10 cellular contexts compared by ENCODE assay signal in genomic region chr2:101827246-101827645, GRCh38.
A peak's percentile ranks its signal among the peaks of the same experiment; 100 is the strongest.
DNase-seq lines count a peak whose midpoint lies in the region; ATAC-seq and TF ChIP-seq lines count a peak whose summit lies in the region.
"Had no signal": no experiment of that assay in that cellular context is flagged by ENCODE, and none has a peak within 500 bp of the region (broad histone marks: within the 10 kb centered on the region; RNA-seq: fewer than 3 reads in every experiment).

No MANE protein-coding gene starts in this region.

- TF ChIP-seq CTCF in Caco-2 (IDR thresholded peaks at IDR 0.05; ENCODE audit: insufficient read depth in 1 of 2, low read depth in 1 of 2, low read length in 1 of 2, severe bottlenecking in 1 of 2, unreplicated experiment in 1 of 2) = no peak

- H3K36me3 Mint-ChIP-seq in Caco-2 (ENCODE audit: insufficient read depth, unreplicated experiment) = peaks cover 77% of the 10 kb centered on the region
- H3K36me3 Mint-ChIP-seq in naive B cell = peaks cover 15 to 17% of the 10 kb centered on the region in 2 donors

- no TSS peak for BruUV-seq in Caco-2 (replicated peaks; lab: Mats Ljungman, UMichigan)

- H3K4me3 Mint-ChIP-seq in Caco-2 (ENCODE audit: unreplicated experiment) (peak overlapping the region; percentile 17), naive B cell (peak overlapping the region in 4 of 8 donors; percentile 25 to 37 (median 27))
- H3K4me3 Mint-ChIP-seq: dendritic cell treated with granulocyte-macrophage colony-stimulating factor and Interleukin-4, amounts not matched to agents 40 ng/mL and 50 ng/mL, for 4 days had no signal

- ATAC-seq in naive B cell (ENCODE audit: low read depth in 2 of 2) (no peak), HG03378 (IDR thresholded peaks at IDR 0.05; ENCODE audit: unreplicated experiment) (no peak)

- POLR2A ChIA-PET in Caco-2 (lab: Charles Lee) = interaction anchor here (1.1 kb wide), 1 partner anchor 519 kb away, joined by 3 read pairs; the partner anchor contains the start of gene RNF149

- no peaks in the 10 kb centered on the region for H3K27me3 ChIP-seq in Caco-2 (replicated peaks; ENCODE audit: control insufficient read depth, insufficient read depth, low read length)

- no peaks in the 10 kb centered on the region for H3K27me3 Mint-ChIP-seq in Caco-2 (ENCODE audit: insufficient read depth, unreplicated experiment)
- H3K27me3 Mint-ChIP-seq in naive B cell = no peaks in the 10 kb centered on the region
- H3K27me3 Mint-ChIP-seq: dendritic cell treated with granulocyte-macrophage colony-stimulating factor and Interleukin-4, amounts not matched to agents 40 ng/mL and 50 ng/mL, for 4 days had no signal

- CTCF ChIA-PET in Caco-2 (lab: Charles Lee) = interaction anchor here (1.0 to 1.5 kb wide), 3 partner anchors 56 to 130 kb away, joined by 3 to 6 read pairs (median 3); partner anchors contain the start of gene MAP4K4

- H3K4me1 Mint-ChIP-seq in Caco-2 (ENCODE audit: low read depth, unreplicated experiment) = peaks cover 54% of the 10 kb centered on the region
- peaks cover 51 to 63% (median 62%) of the 10 kb centered on the region in 3 donors for H3K4me1 Mint-ChIP-seq in naive B cell

- H3K9me3 ChIP-seq in Caco-2 = no peaks in the 10 kb centered on the region

- H3K4me1 ChIP-seq in Caco-2 = peaks cover 45% of the 10 kb centered on the region

- H3K4me3 ChIP-seq in Caco-2 (ENCODE audit: low read depth, low read length) = no peak overlapping the region

- DNase-seq in Caco-2 (peak in 1 of 2 experiments; percentile 57), NCI-H226 (peak; percentile 92), dedifferentiated amniotic fluid mesenchymal stem cell (ENCODE audit: extremely low spot score) (peak; percentile 84), naive B cell (no peak), pons (ENCODE audit: low spot score) (no peak), NOMO-1 treated with dmso at 0.1 percent for 144 hours (lab: John Stamatoyannopoulos, UW; ENCODE audit: unreplicated experiment) (no peak)
- no peak for DNase-seq in stimulated activated naive CD4-positive, alpha-beta T cell (lab: John Stamatoyannopoulos, UW)
- DNase-seq: NCI-H1436 treated with DMSO at 0.1 percent for 48 hours had no signal

- H3K9me3 Mint-ChIP-seq in Caco-2 (ENCODE audit: unreplicated experiment) (no peaks in the 10 kb centered on the region), naive B cell (no peaks in the 10 kb centered on the region)

- H3K36me3 ChIP-seq in Caco-2 (ENCODE audit: control insufficient read depth, insufficient read depth, low read length) = no peaks in the 10 kb centered on the region; the same call in 1 of the 2 replicates

- H3K27ac Mint-ChIP-seq in Caco-2 (ENCODE audit: unreplicated experiment) (peak overlapping the region; percentile 37), naive B cell (peak overlapping the region in 4 of 6 donors; percentile 29 to 74 (median 50))
- H3K27ac Mint-ChIP-seq: dendritic cell treated with granulocyte-macrophage colony-stimulating factor and Interleukin-4, amounts not matched to agents 40 ng/mL and 50 ng/mL, for 4 days had no signal

- intact Hi-C loops in Caco-2 (cut with micrococcal nuclease; ENCODE audit: unreplicated experiment) = no loop called here

Comparison
In these comparisons a context has a peak if more than half of its experiments do, and no peak if none do; other contexts are left out.
1. DNase-seq: peak in NCI-H226 (single experiment) and dedifferentiated amniotic fluid mesenchymal stem cell (single experiment); none in naive B cell (single experiment), pons (single experiment), NOMO-1 treated with dmso at 0.1 percent for 144 hours (single experiment) and stimulated activated naive CD4-positive, alpha-beta T cell (0 of 6).